ENCODE assay signal across 29 cellular contexts in the genomic region with DNA sequence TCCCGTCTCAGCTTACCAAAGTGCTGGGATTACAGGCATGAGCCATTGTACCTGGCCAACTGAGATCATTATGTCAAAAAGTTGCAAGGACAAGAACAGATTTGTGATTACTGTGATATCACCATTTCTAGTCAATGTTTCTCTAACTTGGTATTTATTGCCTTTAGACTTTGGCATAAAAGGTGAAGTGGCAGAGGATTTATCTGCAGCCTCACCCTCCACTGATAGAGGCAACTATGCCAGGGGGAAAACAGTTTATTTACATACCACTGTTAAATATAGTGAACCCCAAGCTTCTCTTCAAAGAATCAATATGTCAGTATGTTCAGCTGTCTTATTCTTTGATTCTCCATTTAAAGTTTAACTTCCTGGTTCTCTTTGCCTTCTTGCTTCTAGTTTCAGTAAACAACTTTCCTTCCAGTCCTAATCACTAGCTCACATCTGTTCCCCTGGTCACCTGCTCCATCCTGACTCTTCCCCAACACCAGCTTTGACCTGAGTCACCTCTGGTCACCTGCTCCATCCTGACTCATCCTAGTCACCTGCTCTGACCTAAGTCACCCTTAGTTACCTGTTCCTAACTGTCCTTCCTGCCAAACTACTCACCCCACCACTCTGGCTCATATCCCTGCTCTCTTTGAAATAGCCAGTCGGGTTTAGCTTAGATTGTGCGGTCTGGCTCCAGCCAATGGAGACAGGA. TPM values are rescaled to one million over a fixed set of nuclear protein-coding genes. Genes with fewer than 3 reads are reported as not detected.
DNase-seq lines count a peak whose midpoint lies in the region; ATAC-seq, FAIRE-seq and TF ChIP-seq lines count a peak whose summit lies in the region.
"Had no signal": no experiment of that assay in that cellular context is flagged by ENCODE, and none has a peak within 500 bp of the region (broad histone marks: within the 10 kb centered on the region; RNA-seq: fewer than 3 reads in every experiment).

No MANE protein-coding gene starts in this region.

- no peak overlapping the region for H3K4me3 ChIP-seq in body of pancreas
- H3K4me3 ChIP-seq in rectal smooth muscle tissue (ENCODE audit: low read length) = peak overlapping the region; percentile 6
- H3K4me3 ChIP-seq: esophagus muscularis mucosa, GM12878, left lung, MG63, smooth muscle cell, upper lobe of left lung had no signal

- no peak for TF ChIP-seq CTCF in body of pancreas (IDR thresholded peaks at IDR 0.05)

- H3K4me1 ChIP-seq in body of pancreas (peaks cover 16% of the 10 kb centered on the region), rectal smooth muscle tissue (ENCODE audit: control insufficient read depth, insufficient read depth, low read length) (no peaks in the 10 kb centered on the region)
- H3K4me1 ChIP-seq: esophagus muscularis mucosa, upper lobe of left lung had no signal

- no peak overlapping the region for H3K9ac ChIP-seq in rectal smooth muscle tissue (ENCODE audit: low read length)

- DNase-seq in GM19239 (ENCODE audit: insufficient read length, low spot score) = no peak
- DNase-seq in body of pancreas = peak; percentile 38 to 67 (median 44)
- DNase-seq in kidney tubule cell (ENCODE audit: low spot score) = peak; percentile 84
- no peak for DNase-seq in H4 (ENCODE audit: low spot score)
- no peak for DNase-seq in cerebellar nuclear complex (lab: John Stamatoyannopoulos, UW)
- DNase-seq in activated CD4-positive, alpha-beta T cell treated with anti-CD3 and anti-CD28 coated beads for 1 hour = no peak
- DNase-seq: activated B cell treated with CpG ODN at 0.5 μM for 24 hours; activated naive CD4-positive, alpha-beta T cell treated with anti-CD3 and anti-CD28 coated beads, Interleukin-2, amount 10 ng/mL, durations not matched to agents 7 days and 5 days; amniotic stem cell; cortex of kidney; foreskin melanocyte; GOT3; KBM-7; left lung; MG63; naive thymus-derived CD4-positive, alpha-beta T cell; NCI-H1105 treated with DMSO at 0.1 percent for 48 hours; NCI-H1930; NCI-H526; SIG-M5; stimulated activated CD4-positive, alpha-beta T cell treated with anti-CD3 and anti-CD28 coated beads, Interleukin-1b, Interleukin-23, amount 100 ng/mL, for 48 hours; SW 1271; upper lobe of left lung had no signal

- H3K27ac ChIP-seq in body of pancreas (peak overlapping the region in 3 of 4 donors; percentile 56 to 81 (median 78)), rectal smooth muscle tissue (ENCODE audit: low read depth, low read length) (no peak overlapping the region)
- H3K27ac ChIP-seq: esophagus muscularis mucosa, left lung, upper lobe of left lung had no signal

- H3K36me3 ChIP-seq in body of pancreas (replicated peaks in 1 of 2; ENCODE audit: insufficient read depth in 1 of 2, low read depth in 2 of 2) = no peaks in the 10 kb centered on the region
- no peaks in the 10 kb centered on the region for H3K36me3 ChIP-seq in rectal smooth muscle tissue (ENCODE audit: control insufficient read depth, insufficient read depth, low read length)
- H3K36me3 ChIP-seq: esophagus muscularis mucosa, left lung, MG63, upper lobe of left lung had no signal

- 41 to 70% methylated on average over 3 of the region's 3 CpGs for WGBS in body of pancreas, 2 donors

- no peaks in the 10 kb centered on the region for H3K27me3 ChIP-seq in body of pancreas
- no peaks in the 10 kb centered on the region for H3K27me3 ChIP-seq in rectal smooth muscle tissue (ENCODE audit: control insufficient read depth, insufficient read depth, low read length)
- H3K27me3 ChIP-seq: esophagus muscularis mucosa, left lung, MG63, upper lobe of left lung had no signal

- TF ChIP-seq POLR2A in body of pancreas (IDR thresholded peaks at IDR 0.05) = no peak

- peaks cover 0 to 11% (median 0%) of the 10 kb centered on the region in 3 donors for H3K9me3 ChIP-seq in body of pancreas

- ATAC-seq in body of pancreas = peak; percentile 91
- no peak for ATAC-seq in GM21390 (IDR thresholded peaks at IDR 0.05; ENCODE audit: unreplicated experiment)
- ATAC-seq: GM12878; left lung; naive thymus-derived CD4-positive, alpha-beta T cell had no signal

- intact Hi-C loops in body of pancreas (cut with DNase I) = no loop called here

- peak; percentile 40 for FAIRE-seq in GM19239 (lab: Jason Lieb, UNC)
- FAIRE-seq: bronchial epithelial cell, GM12878 had no signal

RNA-seq across cellular contexts. Expression of a gene that starts 29.9 kb away (rescaled TPM):
- total RNA-seq in body of pancreas = 10 to 100 TPM; 18.7 to 25.1 TPM
- 1.5 and 5.0 TPM in 2 replicates for total RNA-seq in H4 (2014; rRNA removed; shearing (Covaris generic))
- total RNA-seq: naive thymus-derived CD4-positive, alpha-beta T cell had no signal

Comparison
In these comparisons a context has a peak if more than half of its experiments do, and no peak if none do; other contexts are left out.
1. DNase-seq: peak in body of pancreas (4 of 4) and kidney tubule cell (single experiment); none in GM19239 (single experiment), H4 (single experiment), cerebellar nuclear complex (0 of 2) and activated CD4-positive, alpha-beta T cell treated with anti-CD3 and anti-CD28 coated beads for 1 hour (single experiment).